ENCODE assay signal across 1 cellular context in the genomic region with DNA sequence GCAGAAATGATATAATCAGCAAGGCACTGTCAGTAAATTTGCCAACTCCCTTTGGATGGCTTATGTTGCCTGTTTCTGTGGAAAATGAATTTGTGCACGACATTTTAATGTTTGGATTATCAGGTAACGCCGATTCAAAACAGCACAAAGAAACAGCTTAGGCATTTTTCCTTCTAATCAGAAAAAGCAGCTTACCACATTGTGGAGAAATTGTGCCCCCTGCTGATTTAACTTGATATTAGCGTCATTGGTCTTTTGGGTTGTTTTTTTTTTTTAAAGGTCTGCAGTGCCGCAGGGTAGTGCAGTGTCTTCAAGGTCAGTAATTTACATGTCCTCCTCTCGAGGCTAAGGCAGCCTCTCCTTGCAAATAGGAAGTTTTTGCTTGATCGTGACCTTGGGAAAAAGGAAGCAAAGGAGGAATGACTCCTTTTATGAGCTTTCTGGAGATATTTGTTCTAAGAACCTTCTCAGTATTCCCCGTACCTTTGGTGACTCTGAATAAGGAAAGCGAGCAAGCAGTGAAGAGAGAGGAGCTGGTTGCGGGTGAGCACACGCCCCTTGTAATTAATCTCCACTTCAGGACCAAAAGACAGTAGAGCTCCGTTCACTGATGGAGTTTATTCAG.
TF ChIP-seq lines count a peak whose summit lies in the region.

No MANE protein-coding gene starts in this region.

TF ChIP-seq in H1, 55 proteins besides CTCF, POLR2A, EP300 and RAD21 (continued from another document):
- TF ChIP-seq CEBPB (IDR thresholded peaks at IDR 0.05; ENCODE audit: low read depth, low read length) (no peak), KDM5A (IDR thresholded peaks at IDR 0.05; ENCODE audit: low read length) (no peak), CREB1 (IDR thresholded peaks at IDR 0.05) (no peak), BRCA1 (IDR thresholded peaks at IDR 0.05; ENCODE audit: low read depth, low read length) (no peak), TAF7 (optimal IDR thresholded peaks at IDR 0.05; ENCODE audit: borderline replicate concordance, low read depth, low read length) (no peak), MAFK (IDR thresholded peaks at IDR 0.05; ENCODE audit: low read depth, low read length) (no peak), TEAD4 (IDR thresholded peaks at IDR 0.05; ENCODE audit: low read depth, low read length) (no peak)
